8 cellular contexts compared by ENCODE assay signal in the genomic region with DNA sequence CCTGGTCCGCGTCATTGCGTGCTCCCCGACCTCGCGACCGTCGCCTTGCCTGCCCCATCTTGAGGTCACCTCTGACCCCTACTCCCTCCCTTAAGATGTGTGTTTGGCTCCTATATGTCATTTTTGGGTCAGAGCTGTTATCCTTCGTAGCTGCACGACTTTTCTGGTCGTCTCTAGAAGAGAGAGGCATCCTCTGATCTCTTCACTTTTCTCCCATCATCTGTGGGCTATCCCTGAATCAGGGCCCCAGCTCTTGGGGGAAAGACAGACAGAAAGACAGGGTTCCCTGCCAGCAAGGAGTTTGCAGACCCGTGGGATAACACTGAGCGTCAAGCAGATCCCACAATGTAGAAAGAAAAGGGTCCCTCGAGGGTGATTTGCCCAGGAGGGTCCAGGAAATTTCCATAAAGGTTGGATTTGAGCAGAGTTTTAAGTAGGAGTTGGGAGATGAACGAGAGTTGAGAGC. TPM values are rescaled to one million over a fixed set of nuclear protein-coding genes. Genes with fewer than 3 reads are reported as not detected.
DNase-seq lines count a peak whose midpoint lies in the region; ATAC-seq and TF ChIP-seq lines count a peak whose summit lies in the region.

No MANE protein-coding gene starts in this region.

- TF ChIP-seq CTCF in MM.1S (IDR thresholded peaks at IDR 0.05; ENCODE audit: low read length) (no peak), neural crest cell (conservative IDR thresholded peaks at IDR 0.05) (no peak)

- peak overlapping the region; percentile 69 for H2AFZ ChIP-seq in MM.1S (ENCODE audit: low read length)

- H3K4me2 ChIP-seq in BLaER1 (peak overlapping the region; percentile 93), MM.1S (ENCODE audit: low read depth, low read length) (peak overlapping the region; percentile 76)

- H3K9me3 Mint-ChIP-seq in neural crest cell: peaks cover 2% of the 10 kb centered on the region

- peaks cover 19% of the 10 kb centered on the region for H3K79me2 ChIP-seq in MM.1S (ENCODE audit: low read length)

- H3K4me1 Mint-ChIP-seq in neural crest cell: peaks cover 32% of the 10 kb centered on the region

- peaks cover 16% of the 10 kb centered on the region for H3K36me3 ChIP-seq in BLaER1
- no peaks in the 10 kb centered on the region for H3K36me3 ChIP-seq in MM.1S (replicated peaks; ENCODE audit: insufficient read depth, low read length)
- H3K36me3 ChIP-seq in duodenal mucosa (ENCODE audit: control insufficient read depth in 1 of 2, insufficient read depth in 2 of 2, low read length in 2 of 2): no peaks in the 10 kb centered on the region

- H3K4me3 Mint-ChIP-seq in neural crest cell: peak overlapping the region; percentile 90

- peaks cover 2% of the 10 kb centered on the region; the same call in 1 of the 2 replicates for H3K9me3 ChIP-seq in BLaER1
- no peaks in the 10 kb centered on the region for H3K9me3 ChIP-seq in MM.1S (replicated peaks; ENCODE audit: insufficient read depth, low read length)
- no peaks in the 10 kb centered on the region for H3K9me3 ChIP-seq in duodenal mucosa (ENCODE audit: control insufficient read depth in 1 of 2, low read length in 2 of 2)

- H3K27ac ChIP-seq in BLaER1 (peak overlapping the region; percentile 92), MM.1S (ENCODE audit: low read length) (peak overlapping the region; percentile 39; the same call in 1 of the 2 replicates), duodenal mucosa (ENCODE audit: low read depth, low read length) (peak overlapping the region; percentile 82)

- peaks cover 10% of the 10 kb centered on the region for H3K36me3 Mint-ChIP-seq in neural crest cell (ENCODE audit: low read depth)

- H3K4me3 ChIP-seq in BLaER1: peak overlapping the region; percentile 83
- H3K4me3 ChIP-seq in MM.1S (ENCODE audit: low read length): peak overlapping the region; percentile 91
- H3K4me3 ChIP-seq in duodenal mucosa (ENCODE audit: low read depth in 1 of 2, low read length in 2 of 2): peak overlapping the region; percentile 95 to 96

- ATAC-seq in HG02938 (IDR thresholded peaks at IDR 0.05; ENCODE audit: unreplicated experiment): no peak

- peak overlapping the region; percentile 94 for H3K27ac Mint-ChIP-seq in neural crest cell (ENCODE audit: unreplicated experiment)

- no peaks in the 10 kb centered on the region for H3F3A ChIP-seq in MM.1S (ENCODE audit: insufficient read depth, low read length)

- H3K9ac ChIP-seq in BLaER1 (peak overlapping the region; percentile 87), MM.1S (ENCODE audit: low read length) (peak overlapping the region; percentile 82), duodenal mucosa (ENCODE audit: low read depth in 1 of 2, low read length in 2 of 2) (peak overlapping the region; percentile 93 to 97)

- DNase-seq in MM.1S: peak; percentile 6
- no peak for DNase-seq in neural crest cell (ENCODE audit: low read depth, low spot score)
- no peak for DNase-seq in activated CD4-positive, CD25-positive, alpha-beta regulatory T cell (lab: John Stamatoyannopoulos, UW)
- DNase-seq in activated gamma-delta T cell (lab: John Stamatoyannopoulos, UW): no peak
- DNase-seq in cerebellar cortex (ENCODE audit: low spot score): no peak

- H4K20me1 ChIP-seq in BLaER1 (peaks cover 47% of the 10 kb centered on the region), MM.1S (ENCODE audit: insufficient read depth, low read length) (no peaks in the 10 kb centered on the region)

- H3K9me2 ChIP-seq in MM.1S (replicated peaks; ENCODE audit: insufficient read depth, low read length): no peaks in the 10 kb centered on the region

- H3K27me3 Mint-ChIP-seq in neural crest cell (ENCODE audit: low read depth): peaks cover 8% of the 10 kb centered on the region

- peaks cover 33% of the 10 kb centered on the region for H3K4me1 ChIP-seq in BLaER1
- H3K4me1 ChIP-seq in MM.1S (ENCODE audit: low read length): 0 out of 2 replicates have a peak, but pooled peaks cover 3% of the 10 kb centered on the region
- peaks cover 42 to 43% of the 10 kb centered on the region in 2 donors for H3K4me1 ChIP-seq in duodenal mucosa (ENCODE audit: control insufficient read depth in 1 of 2, insufficient read depth in 2 of 2, low read length in 2 of 2)

- no peaks in the 10 kb centered on the region; the same call in 1 of the 2 replicates for H3K27me3 ChIP-seq in BLaER1
- no peaks in the 10 kb centered on the region for H3K27me3 ChIP-seq in MM.1S (replicated peaks; ENCODE audit: insufficient read depth, low read length)
- no peaks in the 10 kb centered on the region for H3K27me3 ChIP-seq in duodenal mucosa (ENCODE audit: control insufficient read depth in 1 of 2, insufficient read depth in 2 of 2, low read length in 2 of 2)

RNA-seq across cellular contexts. Expression of a gene that starts 0.6 kb away (rescaled TPM):
- total RNA-seq in neural crest cell: 33.4 and 33.7 TPM in 2 replicates

RNA-seq across cellular contexts. Expression of a gene that starts 16.2 kb away (rescaled TPM):
- total RNA-seq in neural crest cell: 53.9 and 59.8 TPM in 2 replicates

Comparison
In these comparisons a context has a peak if more than half of its experiments do, and no peak if none do; other contexts are left out.
1. H3K27ac ChIP-seq: peak in every context shown above with its lines; median percentile 92 in BLaER1; 82 in duodenal mucosa; 39 in MM.1S.